ENCODE assay signal across 24 cellular contexts in genomic region chr18:72822202-72822601, GRCh38.
"Had no signal": no experiment of that assay in that cellular context is flagged by ENCODE, and none has a peak within 500 bp of the region (broad histone marks: within the 10 kb centered on the region; RNA-seq: fewer than 3 reads in every experiment).

No MANE protein-coding gene starts in this region.

- H3K36me3 ChIP-seq: stomach, suprapubic skin, thoracic aorta, thyroid gland, tibial artery, tibial nerve, transverse colon, upper lobe of left lung, upper lobe of right lung, uterus, vagina had no signal

- H3K4me3 ChIP-seq: stomach, suprapubic skin, testis, thoracic aorta, thyroid gland, tibial artery, tibial nerve, transverse colon, upper lobe of left lung, upper lobe of right lung, uterus, vagina had no signal

- H3K4me1 ChIP-seq: stomach, suprapubic skin, testis, thyroid gland, tibial artery, tibial nerve, transverse colon, upper lobe of left lung, upper lobe of right lung, uterus, vagina had no signal

- H3K9me3 ChIP-seq: suprapubic skin, testis, thoracic aorta, thyroid gland, tibial artery, tibial nerve, transverse colon, upper lobe of left lung, upper lobe of right lung, uterus, vagina had no signal

- H3K27me3 ChIP-seq: stomach, suprapubic skin, testis, thyroid gland, tibial artery, tibial nerve, transverse colon, upper lobe of left lung, upper lobe of right lung, uterus, vagina had no signal

- H3K27ac ChIP-seq: stomach, suprapubic skin, testis, thoracic aorta, thyroid gland, tibial artery, tibial nerve, transverse colon, upper lobe of left lung, upper lobe of right lung, uterus, vagina had no signal

- DNase-seq: stimulated activated CD4-positive, alpha-beta T cell treated with anti-CD3 and anti-CD28 coated beads, Interleukin-2, amount 100 ng/mL, for 48 hours; stimulated activated CD4-positive, alpha-beta T cell treated with anti-CD3 and anti-CD28 coated beads, Interleukin-4, amount 100 ng/mL, for 1 hour; stimulated activated CD4-positive, alpha-beta T cell treated with anti-CD3 and anti-CD28 coated beads, Interleukin-4, amount 100 ng/mL, for 24 hours; stimulated activated CD4-positive, alpha-beta T cell treated with anti-CD3 and anti-CD28 coated beads, Interleukin-4, amount 100 ng/mL, for 4 hours; stimulated activated CD8-positive, alpha-beta memory T cell treated with anti-CD3 and anti-CD28 coated beads, Interleukin-4, amount 100 ng/mL, for 48 hours; stimulated activated naive B cell treated with anti-CD40 and anti-IgM and Interleukin-4, amounts not matched to agents 10 μg/mL and 1 μg/mL and 100 μg/mL, for 72 hours; stimulated activated naive CD4-positive, alpha-beta T cell; stimulated activated naive CD4-positive, alpha-beta T cell treated with Interleukin-2 at 50 U/mL for 16 hours; stimulated activated naive CD8-positive, alpha-beta T cell treated with anti-CD3 and anti-CD28 coated beads, Interleukin-15, amount 100 ng/mL, for 72 hours; stimulated activated naive CD8-positive, alpha-beta T cell treated with anti-CD3 and anti-CD28 coated beads, Interleukin-15, Interleukin-2, amounts not matched to agents 100 U/mL and 50 U/mL, for 24 hours; stomach; substantia nigra; testis; thyroid gland; tibial artery; transverse colon; trophoblast cell; upper lobe of right lung; uterus had no signal
